ENCODE assay signal across 1 cellular context in the genomic region with DNA sequence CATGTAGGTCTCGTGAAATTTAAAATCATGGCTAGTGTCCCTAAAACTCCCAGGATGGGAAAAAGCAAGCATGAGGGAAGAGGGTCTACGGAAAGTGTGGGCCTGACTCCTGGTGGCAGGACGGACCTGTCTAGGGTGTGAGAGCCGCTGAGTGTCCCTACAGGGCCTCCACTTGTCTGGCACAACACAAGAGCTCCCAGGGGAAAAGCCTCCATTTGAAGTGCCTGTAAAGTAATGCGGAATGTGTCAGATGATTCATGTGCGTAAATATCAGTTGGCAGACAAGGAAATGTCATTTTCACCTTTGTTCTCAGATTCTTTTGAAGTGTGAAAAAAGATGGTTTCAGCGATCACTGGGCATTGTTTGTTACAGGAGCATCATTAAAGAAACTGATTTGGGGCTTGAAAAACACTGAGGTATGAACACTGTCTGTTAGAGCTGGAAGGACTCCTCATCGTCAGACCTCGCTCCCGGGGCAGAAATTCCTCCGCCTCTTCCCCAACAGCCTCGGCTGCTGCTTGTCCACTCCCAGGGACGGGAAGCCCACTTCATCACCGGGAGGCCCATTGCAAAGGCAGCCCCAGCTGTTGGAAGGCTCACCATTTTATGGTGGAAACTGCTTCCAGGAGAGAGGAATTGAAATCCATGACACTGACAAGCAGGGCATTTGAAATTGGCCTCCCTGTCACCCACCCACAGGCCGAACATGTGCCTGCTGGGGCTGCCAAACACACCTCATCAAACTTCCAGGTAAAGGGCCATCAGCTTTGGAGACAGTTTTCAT.
TF ChIP-seq lines count a peak whose summit lies in the region.

No MANE protein-coding gene starts in this region.

TF ChIP-seq in GM23338, 12 proteins besides CTCF, POLR2A, EP300 and RAD21 (continued from another document):
- TF ChIP-seq REST (IDR thresholded peaks at IDR 0.05; ENCODE audit: unreplicated experiment): no peak
- TF ChIP-seq ZNF331 (CRISPR knock-in tag; IDR thresholded peaks at IDR 0.05; ENCODE audit: low read depth): no peak
- TF ChIP-seq ZNF462 (CRISPR knock-in tag; IDR thresholded peaks at IDR 0.05): no peak
- TF ChIP-seq JUNB (IDR thresholded peaks at IDR 0.05; ENCODE audit: unreplicated experiment): no peak
- TF ChIP-seq ZNF114 (CRISPR knock-in tag; IDR thresholded peaks at IDR 0.05): no peak
- no peak for TF ChIP-seq CREB1 (CRISPR knock-in tag; IDR thresholded peaks at IDR 0.05; ENCODE audit: low read depth)
- no peak for TF ChIP-seq STAT1 (IDR thresholded peaks at IDR 0.05; ENCODE audit: unreplicated experiment)
